Comparison of ENCODE assay signal across 11 cellular contexts in genomic region chr14:53714495-53715389, GRCh38.
DNase-seq lines count a peak whose midpoint lies in the region; ATAC-seq, FAIRE-seq and TF ChIP-seq lines count a peak whose summit lies in the region.
"Had no signal": no experiment of that assay in that cellular context is flagged by ENCODE, and none has a peak within 500 bp of the region (broad histone marks: within the 10 kb centered on the region; RNA-seq: fewer than 3 reads in every experiment).

No MANE protein-coding gene starts in this region.

- CTCF ChIA-PET in A549 (lab: Yijun Ruan, JAX) (interaction anchor here (1.2 kb wide), 1 partner anchor 175 kb away, joined by 3 read pairs; no protein-coding TSS in a partner anchor), GM12878 (lab: Yijun Ruan, JAX) (interaction anchor here (0.7 kb wide), 1 partner anchor 175 kb away, joined by 3 read pairs; no protein-coding TSS in a partner anchor)

- no TSS peak for BruUV-seq in GM12878 (replicated peaks; lab: Mats Ljungman, UMichigan)

- H3K9ac ChIP-seq in GM12878 (ENCODE audit: control insufficient read depth, insufficient read depth, low read length) = no peak overlapping the region

- no peak for TF ChIP-seq RAD21 in A549 (conservative IDR thresholded peaks at IDR 0.05 in 1 of 2, IDR thresholded peaks at IDR 0.05 in 1 of 2)
- TF ChIP-seq RAD21 in GM12878 (IDR thresholded peaks at IDR 0.05; ENCODE audit: insufficient read depth, low read depth, low read length) = no peak

- H3K4me3 ChIP-seq in A549 = no peak overlapping the region
- no peak overlapping the region for H3K4me3 ChIP-seq in GM12878
- H3K4me3 ChIP-seq in pancreas = no peak overlapping the region

- TF ChIP-seq POLR2A in A549 (IDR thresholded peaks at IDR 0.05; ENCODE audit: low read length) (no peak), GM12878 (IDR thresholded peaks at IDR 0.05; ENCODE audit: low read depth, low read length) (no peak)

- no peak for ATAC-seq in A549
- no peak for ATAC-seq in GM12878
- ATAC-seq in left cardiac atrium = peak; percentile 23 to 80
- peak in 3 of 4 donors; percentile 11 to 57 (median 52) for ATAC-seq in pancreas
- ATAC-seq in GM21360 (IDR thresholded peaks at IDR 0.05; ENCODE audit: unreplicated experiment) = no peak

- H3K27ac ChIP-seq in A549 (no peak overlapping the region), GM12878 (ENCODE audit: control insufficient read depth, insufficient read depth) (no peak overlapping the region), pancreas (peak overlapping the region in 2 of 4 donors; percentile 23 to 48)

- in situ Hi-C loops in GM12878 (cut with MboI) = no loop called here

- DNase-seq in A549 (ENCODE audit: low read depth in 1 of 2, low spot score in 1 of 2) = no peak
- DNase-seq in GM12878 (ENCODE audit: low read depth, low spot score) = no peak
- no peak for DNase-seq in left cardiac atrium
- DNase-seq in pancreas = no peak
- DNase-seq in NCI-H187 treated with DMSO at 0.1 percent for 48 hours (lab: John Stamatoyannopoulos, UW) = no peak
- DNase-seq in HUDEP-2 (lab: John Stamatoyannopoulos, UW; ENCODE audit: unreplicated experiment in 76 of 76) = no peak
- no peak for DNase-seq in SHP77 treated with DMSO at 0.1 percent for 48 hours (lab: John Stamatoyannopoulos, UW)
- DNase-seq: midbrain, NCI-H510A had no signal

- H3K27me3 ChIP-seq in GM12878 (replicated peaks in 1 of 2; ENCODE audit: control insufficient read depth in 2 of 2, insufficient read depth in 2 of 2, low read length in 1 of 2) = no peaks in the 10 kb centered on the region
- no peaks in the 10 kb centered on the region for H3K27me3 ChIP-seq in pancreas

- intact Hi-C loops in GM12878 (cut with micrococcal nuclease; ENCODE audit: unreplicated experiment) = no loop called here
- intact Hi-C loops in left cardiac atrium (cut with DNase I) = no loop called here
- intact Hi-C loops in pancreas (cut with DNase I) = no loop called here

- H2AFZ ChIP-seq in GM12878 (ENCODE audit: control insufficient read depth, low read depth, low read length) = peak overlapping the region; percentile 34; the same call in 1 of the 2 replicates

- H3K36me3 ChIP-seq in GM12878 (ENCODE audit: control insufficient read depth in 2 of 2, insufficient read depth in 2 of 2, low read length in 1 of 2) (no peaks in the 10 kb centered on the region), pancreas (no peaks in the 10 kb centered on the region)

- TF ChIP-seq CTCF in A549 (IDR thresholded peaks at IDR 0.05) (no peak), GM12878 (IDR thresholded peaks at IDR 0.05 in 2 of 3, conservative IDR thresholded peaks at IDR 0.05 in 1 of 3; ENCODE audit: control insufficient read depth in 2 of 3, extremely low read depth in 1 of 3, insufficient read depth in 1 of 3, low read depth in 3 of 3, low read length in 3 of 3) (no peak), pancreas (IDR thresholded peaks at IDR 0.05) (no peak)

- SMC1A ChIA-PET in GM12878 (lab: Charles Lee; ENCODE audit: uncharacterized antibody, unreplicated experiment) = interaction anchor here (1.2 kb wide), 1 partner anchor 11 kb away, joined by 3 read pairs; no protein-coding TSS in a partner anchor

- RAD21 ChIA-PET in GM12878 (lab: Charles Lee; ENCODE audit: unreplicated experiment) = no interaction called here

- POLR2A ChIA-PET in A549 (lab: Yijun Ruan, JAX) (no interaction called here), GM12878 (lab: Charles Lee) (interaction anchor here (0.5 kb wide), 1 partner anchor 792 kb away, joined by 4 read pairs; no protein-coding TSS in a partner anchor)

- H3K4me1 ChIP-seq in A549 (peaks cover 25% of the 10 kb centered on the region), GM12878 (ENCODE audit: control insufficient read depth, insufficient read depth, low read length) (no peaks in the 10 kb centered on the region), pancreas (no peaks in the 10 kb centered on the region)

- no peak for TF ChIP-seq EP300 in A549 (IDR thresholded peaks at IDR 0.05)
- TF ChIP-seq EP300 in GM12878 (IDR thresholded peaks at IDR 0.05; ENCODE audit: borderline replicate concordance in 1 of 2, control insufficient read depth in 1 of 2, low read depth in 2 of 2, low read length in 2 of 2) = no peak

- FAIRE-seq in A549 (lab: Jason Lieb, UNC) (peak; percentile 78), GM12878 (lab: Jason Lieb, UNC) (no peak), pancreas (lab: Jason Lieb, UNC) (no peak)
- FAIRE-seq: A204.1 had no signal

- no peaks in the 10 kb centered on the region for H4K20me1 ChIP-seq in GM12878 (ENCODE audit: control insufficient read depth, insufficient read depth)

- H3K4me2 ChIP-seq in A549 (peak overlapping the region; percentile 11; the same call in 2 of the 3 replicates), GM12878 (ENCODE audit: control insufficient read depth, insufficient read depth) (no peak overlapping the region)

- no peaks in the 10 kb centered on the region for H3K79me2 ChIP-seq in GM12878 (ENCODE audit: control insufficient read depth, insufficient read depth, low read length)

- no peaks in the 10 kb centered on the region for H3K9me3 ChIP-seq in A549
- no peaks in the 10 kb centered on the region for H3K9me3 ChIP-seq in GM12878 (replicated peaks; ENCODE audit: control insufficient read depth, insufficient read depth, low read length)
- no peaks in the 10 kb centered on the region for H3K9me3 ChIP-seq in pancreas

- 43% methylated on average over 7 of the region's 7 CpGs for WGBS in A549 (ENCODE audit: missing lambda C conversion rate)
- 39% methylated on average over 7 of the region's 7 CpGs for WGBS in GM12878 (ENCODE audit: insufficient coverage, insufficient replicate concordance, low lambda C conversion rate, missing lambda C conversion rate)
- 9 to 10% methylated on average over 7 of the region's 7 CpGs for WGBS in pancreas, 2 donors

TF ChIP-seq in A549, 52 proteins besides CTCF, POLR2A, EP300 and RAD21 (continues in another document):
- TF ChIP-seq TFCP2L1 (CRISPR knock-in tag; IDR thresholded peaks at IDR 0.05) (no peak), PBX3 (IDR thresholded peaks at IDR 0.05) (no peak), ZSCAN20 (CRISPR knock-in tag; IDR thresholded peaks at IDR 0.05) (no peak), FOXS1 (CRISPR knock-in tag; IDR thresholded peaks at IDR 0.05) (no peak), HOXB5 (CRISPR knock-in tag; IDR thresholded peaks at IDR 0.05) (no peak), CEBPB (IDR thresholded peaks at IDR 0.05) (no peak), PHF8 (IDR thresholded peaks at IDR 0.05; ENCODE audit: borderline replicate concordance, low read depth) (no peak), BCL3 (IDR thresholded peaks at IDR 0.05) (no peak), JUNB (IDR thresholded peaks at IDR 0.05) (no peak), FOSB (CRISPR knock-in tag; IDR thresholded peaks at IDR 0.05) (no peak), HOXB13 (CRISPR knock-in tag; IDR thresholded peaks at IDR 0.05; ENCODE audit: low read depth) (no peak), CBX8 (IDR thresholded peaks at IDR 0.05) (no peak)

TF ChIP-seq in GM12878, 131 proteins besides CTCF, POLR2A, EP300 and RAD21:
- TF ChIP-seq SPI1 (IDR thresholded peaks at IDR 0.05; ENCODE audit: borderline replicate concordance, insufficient read depth, low read depth, low read length) (peak; percentile 49), NFYA (IDR thresholded peaks at IDR 0.05; ENCODE audit: borderline replicate concordance, low read depth, low read length) (no peak)
TF ChIP-seq in GM12878: peak in this region for 1.

Comparison
In these comparisons a context has a peak if more than half of its experiments do, and no peak if none do; other contexts are left out.
1. ATAC-seq: peak in left cardiac atrium (2 of 2) and pancreas (3 of 4); none in A549 (0 of 2), GM12878 (single experiment) and GM21360 (single experiment).